ENCODE assay signal across 11 cellular contexts in genomic region chr1:36966242-36966641, GRCh38.
DNase-seq lines count a peak whose midpoint lies in the region; ATAC-seq and TF ChIP-seq lines count a peak whose summit lies in the region.
"Had no signal": no experiment of that assay in that cellular context is flagged by ENCODE, and none has a peak within 500 bp of the region (broad histone marks: within the 10 kb centered on the region; RNA-seq: fewer than 3 reads in every experiment).

No MANE protein-coding gene starts in this region.

- no peak overlapping the region for H2BK20ac ChIP-seq in H9 (ENCODE audit: low read depth, low read length, poor library complexity, severe bottlenecking)

- H3K27ac ChIP-seq in H9 (ENCODE audit: insufficient read length, low read depth, low read length), result no peak overlapping the region

- CTCF ChIA-PET in activated CD4-positive, alpha-beta memory T cell treated with anti-CD3 and anti-CD28 coated beads, Interleukin-2, amount 10 ng/mL, durations not matched to agents 7 days and 5 days (lab: Charles Lee), result no interaction called here

- H4K5ac ChIP-seq in H9 (ENCODE audit: insufficient read length, low read depth, low read length), result no peak overlapping the region

- no peak overlapping the region for H3T11ph ChIP-seq in H9 (ENCODE audit: low read length)

- ATAC-seq in HG03095 (IDR thresholded peaks at IDR 0.05; ENCODE audit: unreplicated experiment), result no peak

- H3K9me3 ChIP-seq in H9 (ENCODE audit: control insufficient read depth, low read depth, low read length), result no peaks in the 10 kb centered on the region

- no CpG with 5 or more reads among the region's 3 CpGs for WGBS in H9 (ENCODE audit: extremely low coverage, insufficient read length, low lambda C conversion rate)

- H3K36me3 Mint-ChIP-seq in H9 (ENCODE audit: insufficient read depth in 1 of 3, low read depth in 3 of 3) (no peaks in the 10 kb centered on the region; a peak in 1 of 7 replicates), osteocyte (ENCODE audit: unreplicated experiment) (no peaks in the 10 kb centered on the region)
- H3K36me3 Mint-ChIP-seq in activated CD4-positive, alpha-beta memory T cell treated with anti-CD3 and anti-CD28 coated beads, Interleukin-2, amount 10 ng/mL, durations not matched to agents 7 days and 5 days (ENCODE audit: low read depth), result no peaks in the 10 kb centered on the region

- H3K4me1 Mint-ChIP-seq in H9 (peaks cover 9 to 16% of the 10 kb centered on the region in 2 experiments), osteocyte (ENCODE audit: unreplicated experiment) (no peaks in the 10 kb centered on the region)
- no peaks in the 10 kb centered on the region for H3K4me1 Mint-ChIP-seq in activated CD4-positive, alpha-beta memory T cell treated with anti-CD3 and anti-CD28 coated beads, Interleukin-2, amount 10 ng/mL, durations not matched to agents 7 days and 5 days

- no peak overlapping the region for H3K4me2 ChIP-seq in H9 (ENCODE audit: insufficient read depth, insufficient read length, low read length)

- no peak overlapping the region for H3K56ac ChIP-seq in H9 (ENCODE audit: insufficient read length, low read depth, low read length)

- no peak overlapping the region for H2AK5ac ChIP-seq in H9 (ENCODE audit: insufficient read length, low read length)

- H2BK15ac ChIP-seq in H9 (ENCODE audit: low read depth, low read length), result no peak overlapping the region

- no peak overlapping the region for H3K23ac ChIP-seq in H9 (ENCODE audit: insufficient read length, low read depth, low read length)

- H4K91ac ChIP-seq in H9 (ENCODE audit: insufficient read length, low read depth, low read length), result no peak overlapping the region

- H3K4ac ChIP-seq in H9 (ENCODE audit: low read depth, low read length), result no peak overlapping the region

- H2BK5ac ChIP-seq in H9 (ENCODE audit: insufficient read length, low read length), result no peak overlapping the region

- no peaks in the 10 kb centered on the region for H3K79me1 ChIP-seq in H9 (ENCODE audit: insufficient read depth, low read depth, low read length, poor library complexity, severe bottlenecking)

- H3K27ac Mint-ChIP-seq in H9 (no peak overlapping the region), osteocyte (ENCODE audit: unreplicated experiment) (no peak overlapping the region)
- no peak overlapping the region for H3K27ac Mint-ChIP-seq in activated CD4-positive, alpha-beta memory T cell treated with anti-CD3 and anti-CD28 coated beads, Interleukin-2, amount 10 ng/mL, durations not matched to agents 7 days and 5 days
- H3K27ac Mint-ChIP-seq: activated T-helper 1 cell treated with anti-CD3 and anti-CD28 coated beads, Interleukin-12 subunit alpha, Interleukin-12 subunit beta, Interleukin-2, Interleukin-4 antibody, amounts not matched to agents 30 ng/mL and 10 ng/mL and 1 ng/mL, durations not matched to agents 14 hours and 24 hours and 36 hours; T-helper 1 cell treated with Interleukin-12 subunit alpha and Interleukin-12 subunit beta and Interleukin-4 antibody, amounts not matched to agents 30 μg/mL and 1 μg/mL, for 36 hours had no signal

- no peak overlapping the region for H3K14ac ChIP-seq in H9 (ENCODE audit: insufficient read depth, low read length)

- H3K4me3 Mint-ChIP-seq in H9, result no peak overlapping the region
- H3K4me3 Mint-ChIP-seq in activated CD4-positive, alpha-beta memory T cell treated with anti-CD3 and anti-CD28 coated beads, Interleukin-2, amount 10 ng/mL, durations not matched to agents 7 days and 5 days, result no peak overlapping the region
- no peak overlapping the region for H3K4me3 Mint-ChIP-seq in osteocyte (ENCODE audit: unreplicated experiment)
- H3K4me3 Mint-ChIP-seq: activated T-helper 1 cell treated with anti-CD3 and anti-CD28 coated beads, Interleukin-12 subunit alpha, Interleukin-12 subunit beta, Interleukin-2, Interleukin-4 antibody, amounts not matched to agents 30 ng/mL and 10 ng/mL and 1 ng/mL, durations not matched to agents 14 hours and 24 hours and 36 hours; T-helper 1 cell treated with Interleukin-12 subunit alpha and Interleukin-12 subunit beta and Interleukin-4 antibody, amounts not matched to agents 30 μg/mL and 1 μg/mL, for 36 hours had no signal

- H3K79me2 ChIP-seq in H9 (ENCODE audit: insufficient read depth, low read length), result no peaks in the 10 kb centered on the region

- H4K8ac ChIP-seq in H9 (replicated peaks; ENCODE audit: insufficient read length, low read depth, low read length), result no peak overlapping the region

- no peaks in the 10 kb centered on the region for H3K27me3 ChIP-seq in H9 (ENCODE audit: insufficient read depth, low read length)

- H3K23me2 ChIP-seq in H9 (ENCODE audit: insufficient read length, low read depth, low read length, poor library complexity, severe bottlenecking), result no peaks in the 10 kb centered on the region

- TF ChIP-seq CTCF in H9 (conservative IDR thresholded peaks at IDR 0.05) (no peak), osteocyte (IDR thresholded peaks at IDR 0.05) (no peak)

- no peak overlapping the region for H3K18ac ChIP-seq in H9 (ENCODE audit: insufficient read length, low read depth, low read length)

- no peaks in the 10 kb centered on the region for H3K9me3 Mint-ChIP-seq in H9
- H3K9me3 Mint-ChIP-seq in activated CD4-positive, alpha-beta memory T cell treated with anti-CD3 and anti-CD28 coated beads, Interleukin-2, amount 10 ng/mL, durations not matched to agents 7 days and 5 days, result no peaks in the 10 kb centered on the region
- peaks cover 10% of the 10 kb centered on the region for H3K9me3 Mint-ChIP-seq in osteocyte (ENCODE audit: unreplicated experiment)
- H3K9me3 Mint-ChIP-seq: activated T-helper 1 cell treated with anti-CD3 and anti-CD28 coated beads, Interleukin-12 subunit alpha, Interleukin-12 subunit beta, Interleukin-2, Interleukin-4 antibody, amounts not matched to agents 30 ng/mL and 10 ng/mL and 1 ng/mL, durations not matched to agents 14 hours and 24 hours and 36 hours; T-helper 1 cell treated with Interleukin-12 subunit alpha and Interleukin-12 subunit beta and Interleukin-4 antibody, amounts not matched to agents 30 μg/mL and 1 μg/mL, for 36 hours had no signal

- H3K9ac ChIP-seq in H9 (ENCODE audit: extremely low read depth, insufficient read length, low read length), result no peak overlapping the region

- in situ Hi-C loops in Caki2 (cut with HindIII; ENCODE audit: low pct_unique_long_range_greater_than_20kb, low sequenced_read_pairs), result no loop called here

- POLR2A ChIA-PET in activated CD4-positive, alpha-beta memory T cell treated with anti-CD3 and anti-CD28 coated beads, Interleukin-2, amount 10 ng/mL, durations not matched to agents 7 days and 5 days (lab: Charles Lee), result no interaction called here

- no peak overlapping the region for H2AFZ ChIP-seq in H9 (ENCODE audit: low read length)

- H3K4me1 ChIP-seq in H9 (ENCODE audit: insufficient read depth, low read length), result no peaks in the 10 kb centered on the region

- no peak overlapping the region for H2BK12ac ChIP-seq in H9 (ENCODE audit: insufficient read length, low read depth, low read length)

- no peak overlapping the region for H2BK120ac ChIP-seq in H9 (ENCODE audit: low read depth, low read length, poor library complexity, severe bottlenecking)

- H3K27me3 Mint-ChIP-seq in H9 (ENCODE audit: low read depth) (peaks cover 19% of the 10 kb centered on the region), osteocyte (ENCODE audit: unreplicated experiment) (no peaks in the 10 kb centered on the region)
- no peaks in the 10 kb centered on the region for H3K27me3 Mint-ChIP-seq in activated CD4-positive, alpha-beta memory T cell treated with anti-CD3 and anti-CD28 coated beads, Interleukin-2, amount 10 ng/mL, durations not matched to agents 7 days and 5 days

- H4K20me1 ChIP-seq in H9 (ENCODE audit: control insufficient read depth, insufficient read depth, insufficient read length), result no peaks in the 10 kb centered on the region

- peak; percentile 23 for DNase-seq in Caki2 (ENCODE audit: low read depth)
- DNase-seq in H9, result peak; percentile 58
- peak; percentile 20 for DNase-seq in activated CD4-positive, alpha-beta memory T cell treated with anti-CD3 and anti-CD28 coated beads, Interleukin-2, amount 10 ng/mL, durations not matched to agents 7 days and 5 days
- peak; percentile 87 for DNase-seq in left kidney (ENCODE audit: low read depth, low spot score)
- no peak for DNase-seq in NCI-H1436 treated with DMSO at 0.1 percent for 48 hours (lab: John Stamatoyannopoulos, UW)
- DNase-seq in osteocyte (ENCODE audit: extremely low spot score, unreplicated experiment), result no peak
- no peak for DNase-seq in KG1 (lab: John Stamatoyannopoulos, UW)
- DNase-seq: stimulated activated naive CD4-positive, alpha-beta T cell treated with Interleukin-2 at 50 U/mL for 16 hours had no signal

Comparison
In these comparisons a context has a peak if more than half of its experiments do, and no peak if none do; other contexts are left out.
1. DNase-seq: peak in Caki2 (single experiment), H9 (single experiment), activated CD4-positive, alpha-beta memory T cell treated with anti-CD3 and anti-CD28 coated beads, Interleukin-2, amount 10 ng/mL, durations not matched to agents 7 days and 5 days (single experiment) and left kidney (single experiment); none in NCI-H1436 treated with DMSO at 0.1 percent for 48 hours (single experiment), osteocyte (single experiment) and KG1 (single experiment).